ENCODE assay signal across 19 cellular contexts in genomic region chr3:98406034-98406433, GRCh38. TPM values are rescaled to one million over a fixed set of nuclear protein-coding genes. Genes with fewer than 3 reads are reported as not detected.
"Had no signal": no experiment of that assay in that cellular context is flagged by ENCODE, and none has a peak within 500 bp of the region (broad histone marks: within the 10 kb centered on the region; RNA-seq: fewer than 3 reads in every experiment).

No MANE protein-coding gene starts in this region.

- DNase-seq: activated CD4-positive, alpha-beta T cell treated with anti-CD3 and anti-CD28 coated beads, Interleukin-2, amount 50 U/mL, for 48 hours; activated CD8-positive, alpha-beta memory T cell treated with anti-CD3 and anti-CD28 coated beads, Interleukin-2, amount 10 ng/mL, durations not matched to agents 7 days and 5 days; activated effector memory CD4-positive, alpha-beta T cell treated with anti-CD3 and anti-CD28 coated beads, Interleukin-2, amount 50 U/mL, for 16 hours; activated T-cell treated with anti-CD3 and anti-CD28 coated beads, Interleukin-2, amount 50 U/mL, for 4 hours; adrenal gland; left ventricle myocardium inferior; mucosa of descending colon; naive thymus-derived CD4-positive, alpha-beta T cell; ovary; stimulated activated naive CD8-positive, alpha-beta T cell treated with anti-CD3 and anti-CD28 coated beads, Interleukin-15, Interleukin-2, amounts not matched to agents 100 U/mL and 50 U/mL, for 24 hours; trophoblast cell had no signal

- H3K27me3 Mint-ChIP-seq: activated CD8-positive, alpha-beta memory T cell treated with anti-CD3 and anti-CD28 coated beads, Interleukin-2, amount 10 ng/mL, durations not matched to agents 7 days and 5 days had no signal

- H3K4me1 Mint-ChIP-seq: activated naive CD4-positive, alpha-beta T cell treated with anti-CD3 and anti-CD28 coated beads, Interleukin-2, amount 50 U/mL, for 24 hours had no signal

- H3K4me3 Mint-ChIP-seq: activated CD8-positive, alpha-beta memory T cell treated with anti-CD3 and anti-CD28 coated beads, Interleukin-2, amount 10 ng/mL, durations not matched to agents 7 days and 5 days; activated naive CD4-positive, alpha-beta T cell treated with anti-CD3 and anti-CD28 coated beads, Interleukin-2, amount 50 U/mL, for 24 hours; activated T-cell treated with anti-CD3 and anti-CD28 coated beads, Interleukin-2, amount 50 U/mL, for 4 hours; naive thymus-derived CD4-positive, alpha-beta T cell had no signal

- H3K27ac Mint-ChIP-seq: activated CD8-positive, alpha-beta memory T cell treated with anti-CD3 and anti-CD28 coated beads, Interleukin-2, amount 10 ng/mL, durations not matched to agents 7 days and 5 days; activated naive CD4-positive, alpha-beta T cell treated with anti-CD3 and anti-CD28 coated beads, Interleukin-2, amount 50 U/mL, for 24 hours; naive thymus-derived CD4-positive, alpha-beta T cell had no signal

- ATAC-seq: activated CD8-positive, alpha-beta memory T cell treated with anti-CD3 and anti-CD28 coated beads, Interleukin-2, amount 10 ng/mL, durations not matched to agents 7 days and 5 days; activated T-cell treated with anti-CD3 and anti-CD28 coated beads, Interleukin-2, amount 50 U/mL, for 4 hours; gastroesophageal sphincter; mucosa of descending colon; naive thymus-derived CD4-positive, alpha-beta T cell; sciatic nerve; stimulated activated naive CD8-positive, alpha-beta T cell treated with anti-CD3 and anti-CD28 coated beads, Interleukin-15, Interleukin-2, amounts not matched to agents 100 U/mL and 50 U/mL, for 24 hours had no signal

RNA-seq across cellular contexts. Expression of gene OR5K3, which starts 15.6 kb away (rescaled TPM):
- total RNA-seq: activated CD8-positive, alpha-beta memory T cell treated with anti-CD3 and anti-CD28 coated beads, Interleukin-2, amount 10 ng/mL, durations not matched to agents 7 days and 5 days; activated T-cell treated with anti-CD3 and anti-CD28 coated beads, Interleukin-2, amount 50 U/mL, for 4 hours; adrenal gland; chondrocyte; dermis microvascular lymphatic vessel endothelial cell; epithelial cell of proximal tubule; gastroesophageal sphincter; hepatocyte; kidney epithelial cell; left ventricle myocardium inferior; mucosa of descending colon; naive thymus-derived CD4-positive, alpha-beta T cell; ovary; sciatic nerve had no signal

RNA-seq across cellular contexts. Expression of gene OR5K4, which starts 52.4 kb away (rescaled TPM):
- total RNA-seq: activated CD8-positive, alpha-beta memory T cell treated with anti-CD3 and anti-CD28 coated beads, Interleukin-2, amount 10 ng/mL, durations not matched to agents 7 days and 5 days; activated T-cell treated with anti-CD3 and anti-CD28 coated beads, Interleukin-2, amount 50 U/mL, for 4 hours; adrenal gland; chondrocyte; dermis microvascular lymphatic vessel endothelial cell; epithelial cell of proximal tubule; gastroesophageal sphincter; hepatocyte; kidney epithelial cell; left ventricle myocardium inferior; mucosa of descending colon; naive thymus-derived CD4-positive, alpha-beta T cell; ovary; sciatic nerve had no signal

RNA-seq across cellular contexts. Expression of gene OR5K1, which starts 57.0 kb away (rescaled TPM):
- total RNA-seq: activated CD8-positive, alpha-beta memory T cell treated with anti-CD3 and anti-CD28 coated beads, Interleukin-2, amount 10 ng/mL, durations not matched to agents 7 days and 5 days; activated T-cell treated with anti-CD3 and anti-CD28 coated beads, Interleukin-2, amount 50 U/mL, for 4 hours; adrenal gland; chondrocyte; dermis microvascular lymphatic vessel endothelial cell; epithelial cell of proximal tubule; gastroesophageal sphincter; hepatocyte; kidney epithelial cell; left ventricle myocardium inferior; mucosa of descending colon; naive thymus-derived CD4-positive, alpha-beta T cell; ovary; sciatic nerve had no signal
